Comparison of ENCODE assay signal across 1 cellular context in genomic region chr3:104916971-104917370, GRCh38.
TF ChIP-seq lines count a peak whose summit lies in the region.

No MANE protein-coding gene starts in this region.

TF ChIP-seq in A549, 52 proteins besides CTCF, POLR2A, EP300 and RAD21 (continued from another document):
- TF ChIP-seq PHF8 (IDR thresholded peaks at IDR 0.05; ENCODE audit: borderline replicate concordance, low read depth): no peak
- TF ChIP-seq FOSB (CRISPR knock-in tag; IDR thresholded peaks at IDR 0.05): no peak
- TF ChIP-seq MAX (IDR thresholded peaks at IDR 0.05): no peak
- no peak for TF ChIP-seq HEYL (CRISPR knock-in tag; IDR thresholded peaks at IDR 0.05)
- no peak for TF ChIP-seq CHD2 (IDR thresholded peaks at IDR 0.05; ENCODE audit: low read length, partially characterized antibody)
- TF ChIP-seq RNF2 (IDR thresholded peaks at IDR 0.05; ENCODE audit: borderline replicate concordance, low read depth): no peak
- no peak for TF ChIP-seq HMGXB4 (CRISPR knock-in tag; IDR thresholded peaks at IDR 0.05; ENCODE audit: borderline replicate concordance)
- no peak for TF ChIP-seq NPAS2 (CRISPR knock-in tag; IDR thresholded peaks at IDR 0.05; ENCODE audit: borderline replicate concordance)
- no peak for TF ChIP-seq PBX3 (IDR thresholded peaks at IDR 0.05)
- no peak for TF ChIP-seq FOXS1 (CRISPR knock-in tag; IDR thresholded peaks at IDR 0.05)
- TF ChIP-seq TFCP2L1 (CRISPR knock-in tag; IDR thresholded peaks at IDR 0.05): no peak
- TF ChIP-seq HOXA7 (CRISPR knock-in tag; IDR thresholded peaks at IDR 0.05): no peak
- no peak for TF ChIP-seq EHF (CRISPR knock-in tag; IDR thresholded peaks at IDR 0.05)
- TF ChIP-seq HOXB13 (CRISPR knock-in tag; IDR thresholded peaks at IDR 0.05; ENCODE audit: low read depth): no peak
- no peak for TF ChIP-seq CBX2 (IDR thresholded peaks at IDR 0.05; ENCODE audit: borderline replicate concordance, low read depth)
- TF ChIP-seq ZC3H11A (IDR thresholded peaks at IDR 0.05): no peak
- TF ChIP-seq CBX8 (IDR thresholded peaks at IDR 0.05): no peak
- no peak for TF ChIP-seq ZNF302 (CRISPR knock-in tag; IDR thresholded peaks at IDR 0.05)
